1 cellular context compared by ENCODE assay signal in the genomic region with DNA sequence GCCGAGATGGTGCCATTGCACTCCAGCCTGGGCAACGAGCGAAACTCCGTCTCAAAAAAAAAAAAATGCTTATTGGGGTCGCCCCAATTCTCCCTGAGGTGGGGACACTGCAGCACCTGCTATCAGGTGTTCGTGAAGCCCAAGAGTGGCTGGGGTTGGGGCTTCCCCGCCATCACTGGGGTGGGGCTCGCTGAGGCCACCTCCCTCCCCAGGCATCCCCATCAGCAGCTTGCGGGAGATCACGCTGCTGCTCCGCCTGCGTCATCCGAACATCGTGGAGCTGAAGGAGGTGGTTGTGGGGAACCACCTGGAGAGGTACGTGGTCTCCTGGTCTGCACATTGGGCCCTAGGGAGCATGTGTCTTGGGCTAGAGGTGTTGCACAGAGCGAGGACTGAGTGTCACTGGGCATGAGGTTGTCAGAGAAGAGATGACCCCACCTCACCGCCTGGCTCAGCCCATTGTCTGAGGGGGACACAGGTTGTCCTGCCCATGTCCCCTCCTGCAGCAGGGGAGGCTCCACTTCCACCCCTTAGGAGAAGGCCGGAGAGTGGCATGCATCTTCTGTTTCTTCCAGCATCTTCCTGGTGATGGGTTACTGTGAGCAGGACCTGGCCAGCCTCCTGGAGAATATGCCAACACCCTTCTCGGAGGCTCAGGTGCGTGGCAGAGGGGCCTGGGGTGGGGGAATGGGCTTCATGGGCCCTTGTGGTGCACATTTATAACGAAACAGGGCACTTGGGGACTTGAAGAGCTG.
A peak's percentile ranks its signal among the peaks of the same experiment; 100 is the strongest.
TF ChIP-seq lines count a peak whose summit lies in the region.

No MANE protein-coding gene starts in this region.

TF ChIP-seq in HepG2, 621 proteins besides CTCF, POLR2A, EP300 and RAD21:
- TF ChIP-seq, protein P1, sequence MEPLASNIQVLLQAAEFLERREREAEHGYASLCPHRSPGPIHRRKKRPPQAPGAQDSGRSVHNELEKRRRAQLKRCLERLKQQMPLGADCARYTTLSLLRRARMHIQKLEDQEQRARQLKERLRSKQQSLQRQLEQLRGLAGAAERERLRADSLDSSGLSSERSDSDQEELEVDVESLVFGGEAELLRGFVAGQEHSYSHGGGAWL (CRISPR knock-in tag; IDR thresholded peaks at IDR 0.05): no peak
- TF ChIP-seq TRIM24 (CRISPR knock-in tag; IDR thresholded peaks at IDR 0.05) (0 out of 2 replicates have a peak, but pooled peaks have one; percentile 4), ZNF891 (CRISPR knock-in tag; IDR thresholded peaks at IDR 0.05) (0 out of 2 replicates have a peak, but pooled peaks have one; percentile 31)
- TF ChIP-seq, protein P2, sequence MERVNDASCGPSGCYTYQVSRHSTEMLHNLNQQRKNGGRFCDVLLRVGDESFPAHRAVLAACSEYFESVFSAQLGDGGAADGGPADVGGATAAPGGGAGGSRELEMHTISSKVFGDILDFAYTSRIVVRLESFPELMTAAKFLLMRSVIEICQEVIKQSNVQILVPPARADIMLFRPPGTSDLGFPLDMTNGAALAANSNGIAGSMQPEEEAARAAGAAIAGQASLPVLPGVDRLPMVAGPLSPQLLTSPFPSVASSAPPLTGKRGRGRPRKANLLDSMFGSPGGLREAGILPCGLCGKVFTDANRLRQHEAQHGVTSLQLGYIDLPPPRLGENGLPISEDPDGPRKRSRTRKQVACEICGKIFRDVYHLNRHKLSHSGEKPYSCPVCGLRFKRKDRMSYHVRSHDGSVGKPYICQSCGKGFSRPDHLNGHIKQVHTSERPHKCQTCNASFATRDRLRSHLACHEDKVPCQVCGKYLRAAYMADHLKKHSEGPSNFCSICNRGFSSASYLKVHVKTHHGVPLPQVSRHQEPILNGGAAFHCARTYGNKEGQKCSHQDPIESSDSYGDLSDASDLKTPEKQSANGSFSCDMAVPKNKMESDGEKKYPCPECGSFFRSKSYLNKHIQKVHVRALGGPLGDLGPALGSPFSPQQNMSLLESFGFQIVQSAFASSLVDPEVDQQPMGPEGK (CRISPR knock-in tag; IDR thresholded peaks at IDR 0.05): 0 out of 2 replicates have a peak, but pooled peaks have one; percentile 3
- TF ChIP-seq, protein P3, sequence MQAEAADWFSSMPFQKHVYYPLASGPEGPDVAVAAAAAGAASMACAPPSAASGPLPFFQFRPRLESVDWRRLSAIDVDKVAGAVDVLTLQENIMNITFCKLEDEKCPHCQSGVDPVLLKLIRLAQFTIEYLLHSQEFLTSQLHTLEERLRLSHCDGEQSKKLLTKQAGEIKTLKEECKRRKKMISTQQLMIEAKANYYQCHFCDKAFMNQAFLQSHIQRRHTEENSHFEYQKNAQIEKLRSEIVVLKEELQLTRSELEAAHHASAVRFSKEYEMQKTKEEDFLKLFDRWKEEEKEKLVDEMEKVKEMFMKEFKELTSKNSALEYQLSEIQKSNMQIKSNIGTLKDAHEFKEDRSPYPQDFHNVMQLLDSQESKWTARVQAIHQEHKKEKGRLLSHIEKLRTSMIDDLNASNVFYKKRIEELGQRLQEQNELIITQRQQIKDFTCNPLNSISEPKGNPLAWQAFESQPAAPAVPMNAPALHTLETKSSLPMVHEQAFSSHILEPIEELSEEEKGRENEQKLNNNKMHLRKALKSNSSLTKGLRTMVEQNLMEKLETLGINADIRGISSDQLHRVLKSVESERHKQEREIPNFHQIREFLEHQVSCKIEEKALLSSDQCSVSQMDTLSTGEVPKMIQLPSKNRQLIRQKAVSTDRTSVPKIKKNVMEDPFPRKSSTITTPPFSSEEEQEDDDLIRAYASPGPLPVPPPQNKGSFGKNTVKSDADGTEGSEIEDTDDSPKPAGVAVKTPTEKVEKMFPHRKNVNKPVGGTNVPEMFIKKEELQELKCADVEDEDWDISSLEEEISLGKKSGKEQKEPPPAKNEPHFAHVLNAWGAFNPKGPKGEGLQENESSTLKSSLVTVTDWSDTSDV (CRISPR knock-in tag; IDR thresholded peaks at IDR 0.05): no peak
